1 cellular context compared by ENCODE assay signal in the genomic region with DNA sequence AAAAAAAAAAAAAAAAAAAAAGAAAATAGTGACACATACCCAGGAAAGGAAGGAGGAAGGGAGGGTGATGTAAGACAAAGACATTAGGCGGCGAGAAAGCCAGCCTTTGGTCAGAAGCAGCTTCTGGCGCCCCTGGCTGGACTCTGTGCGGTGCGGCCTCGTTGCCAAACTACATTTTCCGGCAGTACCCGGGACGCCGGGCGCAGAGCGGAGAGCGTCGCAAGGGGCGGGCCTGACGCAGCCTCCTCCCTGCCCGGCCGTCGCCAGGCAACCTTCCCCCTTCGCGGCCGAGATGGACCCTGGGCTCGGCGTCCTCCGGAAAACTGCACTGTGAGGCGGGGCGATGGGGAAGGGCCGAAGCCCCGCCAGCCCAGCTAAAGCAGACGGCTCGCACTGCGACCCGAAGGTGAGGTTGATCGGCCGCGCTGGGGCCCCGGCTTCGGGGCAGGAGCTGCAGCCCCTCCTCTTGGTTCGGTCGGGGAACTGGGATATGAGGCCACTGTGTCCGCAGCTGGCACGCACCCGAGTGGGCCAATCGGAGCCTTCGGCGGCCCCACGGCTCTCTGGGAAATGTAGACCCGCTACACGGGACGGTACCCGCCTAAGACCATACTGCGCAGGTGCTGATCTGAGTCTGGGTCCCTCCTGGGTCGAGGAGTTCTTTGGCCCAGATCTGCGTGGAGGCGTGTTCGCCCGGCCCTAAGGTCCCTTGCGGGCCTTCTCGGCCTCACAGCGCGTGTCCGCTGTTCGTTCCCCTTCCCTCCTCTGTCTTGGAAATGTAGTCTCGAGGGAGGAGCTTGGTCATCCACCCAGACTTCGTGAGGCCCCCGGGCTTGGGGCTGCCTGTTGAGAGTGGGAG.
A peak's percentile ranks its signal among the peaks of the same experiment; 100 is the strongest.
TF ChIP-seq lines count a peak whose summit lies in the region.

No MANE protein-coding gene starts in this region.

TF ChIP-seq in K562, 482 proteins besides CTCF, POLR2A, EP300 and RAD21 (continues in another document):
- TF ChIP-seq HDGF (IDR thresholded peaks at IDR 0.05) (no peak), RCOR1 (IDR thresholded peaks at IDR 0.05; ENCODE audit: borderline replicate concordance in 1 of 2, low read depth in 2 of 2, low read length in 2 of 2) (peak in 1 of 2 experiments; percentile 2; a peak in 1 of 4 replicates), ZNF408 (CRISPR knock-in tag; IDR thresholded peaks at IDR 0.05; ENCODE audit: low read depth) (no peak), NFIC (IDR thresholded peaks at IDR 0.05) (peak; percentile 33; the same call in 1 of the 2 replicates), SOX6 (IDR thresholded peaks at IDR 0.05) (0 out of 2 replicates have a peak, but pooled peaks have one; percentile 24), PTRF (tag; IDR thresholded peaks at IDR 0.05) (no peak), NR2F6 (CRISPR knock-in tag; IDR thresholded peaks at IDR 0.05) (no peak), THRAP3 (IDR thresholded peaks at IDR 0.05; ENCODE audit: borderline replicate concordance) (no peak), SAFB (IDR thresholded peaks at IDR 0.05; ENCODE audit: borderline replicate concordance, low read depth, low read length) (peak; percentile 73; the same call in 1 of the 2 replicates), ZNF76 (CRISPR knock-in tag; IDR thresholded peaks at IDR 0.05; ENCODE audit: borderline replicate concordance) (no peak), ARHGAP35 (IDR thresholded peaks at IDR 0.05; ENCODE audit: partially characterized antibody) (no peak), CCNT2 (IDR thresholded peaks at IDR 0.05; ENCODE audit: borderline replicate concordance, extremely low read depth, insufficient read length, low read depth, low read length) (no peak), RNF2 (IDR thresholded peaks at IDR 0.05) (peak; percentile 13), POLR2AphosphoS2 (IDR thresholded peaks at IDR 0.05; ENCODE audit: low read length) (peak; percentile 41; the same call in 1 of the 2 replicates), TAL1 (IDR thresholded peaks at IDR 0.05) (no peak), ZNF436 (CRISPR knock-in tag; IDR thresholded peaks at IDR 0.05) (no peak), NCOA6 (IDR thresholded peaks at IDR 0.05) (no peak), ZNF384 (IDR thresholded peaks at IDR 0.05; ENCODE audit: low read depth, low read length) (peak; percentile 92), ZBTB7A (IDR thresholded peaks at IDR 0.05; ENCODE audit: borderline replicate concordance, control insufficient read depth, low read depth, low read length) (peak; percentile 44; the same call in 1 of the 2 replicates), ZNF695 (CRISPR knock-in tag; IDR thresholded peaks at IDR 0.05) (peak; percentile 57; the same call in 1 of the 2 replicates), SRF (CRISPR knock-in tag; IDR thresholded peaks at IDR 0.05) (no peak), SETDB1 (IDR thresholded peaks at IDR 0.05; ENCODE audit: low read length) (no peak), DIDO1 (tag; IDR thresholded peaks at IDR 0.05; ENCODE audit: low read depth) (no peak), LCOR (CRISPR knock-in tag; IDR thresholded peaks at IDR 0.05) (peak; percentile 65; the same call in 1 of the 2 replicates), RBFOX2 (IDR thresholded peaks at IDR 0.05; ENCODE audit: low read depth, low read length) (peak; percentile 88), HLTF (IDR thresholded peaks at IDR 0.05) (peak; percentile 48; the same call in 1 of the 2 replicates), MYNN (IDR thresholded peaks at IDR 0.05) (peak; percentile 2; the same call in 1 of the 2 replicates), MYNN (CRISPR knock-in tag; IDR thresholded peaks at IDR 0.05) (no peak), POLR2G (IDR thresholded peaks at IDR 0.05; ENCODE audit: low read depth, low read length) (peak; percentile 88), DEAF1 (CRISPR knock-in tag; IDR thresholded peaks at IDR 0.05) (peak; percentile 55), ZNF274 (IDR thresholded peaks at IDR 0.05; ENCODE audit: borderline replicate concordance, low read depth, low read length) (no peak), SP1 (CRISPR knock-in tag; IDR thresholded peaks at IDR 0.05) (peak; percentile 94), TCFL5 (CRISPR knock-in tag; conservative IDR thresholded peaks at IDR 0.05) (no peak), ESRRA (IDR thresholded peaks at IDR 0.05; ENCODE audit: borderline replicate concordance, low read depth) (peak; percentile 43; the same call in 1 of the 2 replicates), KAT7 (CRISPR knock-in tag; IDR thresholded peaks at IDR 0.05; ENCODE audit: borderline replicate concordance) (0 out of 2 replicates have a peak, but pooled peaks have one; percentile 25), KLF13 (tag; IDR thresholded peaks at IDR 0.05; ENCODE audit: borderline replicate concordance, low read depth) (no peak), ZKSCAN3 (CRISPR knock-in tag; IDR thresholded peaks at IDR 0.05) (no peak), ILF3 (IDR thresholded peaks at IDR 0.05; ENCODE audit: borderline replicate concordance) (no peak), AFF1 (IDR thresholded peaks at IDR 0.05; ENCODE audit: low read depth in 1 of 2, partially characterized antibody in 2 of 2) (peak in 1 of 2 experiments; percentile 87), GATAD2A (IDR thresholded peaks at IDR 0.05) (no peak)
- TF ChIP-seq, protein P1, sequence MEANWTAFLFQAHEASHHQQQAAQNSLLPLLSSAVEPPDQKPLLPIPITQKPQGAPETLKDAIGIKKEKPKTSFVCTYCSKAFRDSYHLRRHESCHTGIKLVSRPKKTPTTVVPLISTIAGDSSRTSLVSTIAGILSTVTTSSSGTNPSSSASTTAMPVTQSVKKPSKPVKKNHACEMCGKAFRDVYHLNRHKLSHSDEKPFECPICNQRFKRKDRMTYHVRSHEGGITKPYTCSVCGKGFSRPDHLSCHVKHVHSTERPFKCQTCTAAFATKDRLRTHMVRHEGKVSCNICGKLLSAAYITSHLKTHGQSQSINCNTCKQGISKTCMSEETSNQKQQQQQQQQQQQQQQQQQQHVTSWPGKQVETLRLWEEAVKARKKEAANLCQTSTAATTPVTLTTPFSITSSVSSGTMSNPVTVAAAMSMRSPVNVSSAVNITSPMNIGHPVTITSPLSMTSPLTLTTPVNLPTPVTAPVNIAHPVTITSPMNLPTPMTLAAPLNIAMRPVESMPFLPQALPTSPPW (CRISPR knock-in tag; IDR thresholded peaks at IDR 0.05) = peak; percentile 76
- TF ChIP-seq, protein P2, sequence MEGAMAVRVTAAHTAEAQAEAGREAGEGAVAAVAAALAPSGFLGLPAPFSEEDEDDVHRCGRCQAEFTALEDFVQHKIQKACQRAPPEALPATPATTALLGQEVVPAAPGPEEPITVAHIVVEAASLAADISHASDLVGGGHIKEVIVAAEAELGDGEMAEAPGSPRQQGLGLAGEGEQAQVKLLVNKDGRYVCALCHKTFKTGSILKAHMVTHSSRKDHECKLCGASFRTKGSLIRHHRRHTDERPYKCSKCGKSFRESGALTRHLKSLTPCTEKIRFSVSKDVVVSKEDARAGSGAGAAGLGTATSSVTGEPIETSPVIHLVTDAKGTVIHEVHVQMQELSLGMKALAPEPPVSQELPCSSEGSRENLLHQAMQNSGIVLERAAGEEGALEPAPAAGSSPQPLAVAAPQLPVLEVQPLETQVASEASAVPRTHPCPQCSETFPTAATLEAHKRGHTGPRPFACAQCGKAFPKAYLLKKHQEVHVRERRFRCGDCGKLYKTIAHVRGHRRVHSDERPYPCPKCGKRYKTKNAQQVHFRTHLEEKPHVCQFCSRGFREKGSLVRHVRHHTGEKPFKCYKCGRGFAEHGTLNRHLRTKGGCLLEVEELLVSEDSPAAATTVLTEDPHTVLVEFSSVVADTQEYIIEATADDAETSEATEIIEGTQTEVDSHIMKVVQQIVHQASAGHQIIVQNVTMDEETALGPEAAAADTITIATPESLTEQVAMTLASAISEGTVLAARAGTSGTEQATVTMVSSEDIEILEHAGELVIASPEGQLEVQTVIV (CRISPR knock-in tag; IDR thresholded peaks at IDR 0.05; ENCODE audit: borderline replicate concordance) = 0 out of 2 replicates have a peak, but pooled peaks have one; percentile 48
- TF ChIP-seq, protein P3, sequence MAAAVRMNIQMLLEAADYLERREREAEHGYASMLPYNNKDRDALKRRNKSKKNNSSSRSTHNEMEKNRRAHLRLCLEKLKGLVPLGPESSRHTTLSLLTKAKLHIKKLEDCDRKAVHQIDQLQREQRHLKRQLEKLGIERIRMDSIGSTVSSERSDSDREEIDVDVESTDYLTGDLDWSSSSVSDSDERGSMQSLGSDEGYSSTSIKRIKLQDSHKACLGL (CRISPR knock-in tag; IDR thresholded peaks at IDR 0.05; ENCODE audit: borderline replicate concordance, poor library complexity, severe bottlenecking) = no peak
- TF ChIP-seq, protein P4, sequence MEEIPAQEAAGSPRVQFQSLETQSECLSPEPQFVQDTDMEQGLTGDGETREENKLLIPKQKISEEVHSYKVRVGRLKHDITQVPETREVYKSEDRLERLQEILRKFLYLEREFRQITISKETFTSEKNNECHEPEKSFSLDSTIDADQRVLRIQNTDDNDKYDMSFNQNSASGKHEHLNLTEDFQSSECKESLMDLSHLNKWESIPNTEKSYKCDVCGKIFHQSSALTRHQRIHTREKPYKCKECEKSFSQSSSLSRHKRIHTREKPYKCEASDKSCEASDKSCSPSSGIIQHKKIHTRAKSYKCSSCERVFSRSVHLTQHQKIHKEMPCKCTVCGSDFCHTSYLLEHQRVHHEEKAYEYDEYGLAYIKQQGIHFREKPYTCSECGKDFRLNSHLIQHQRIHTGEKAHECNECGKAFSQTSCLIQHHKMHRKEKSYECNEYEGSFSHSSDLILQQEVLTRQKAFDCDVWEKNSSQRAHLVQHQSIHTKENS (CRISPR knock-in tag; IDR thresholded peaks at IDR 0.05) = no peak
- TF ChIP-seq, protein P5, sequence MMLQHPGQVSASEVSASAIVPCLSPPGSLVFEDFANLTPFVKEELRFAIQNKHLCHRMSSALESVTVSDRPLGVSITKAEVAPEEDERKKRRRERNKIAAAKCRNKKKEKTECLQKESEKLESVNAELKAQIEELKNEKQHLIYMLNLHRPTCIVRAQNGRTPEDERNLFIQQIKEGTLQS (IDR thresholded peaks at IDR 0.05) = peak; percentile 81
- TF ChIP-seq, protein P5 (CRISPR knock-in tag; conservative IDR thresholded peaks at IDR 0.05) = peak; percentile 55; the same call in 1 of the 2 replicates
- TF ChIP-seq, protein P6, sequence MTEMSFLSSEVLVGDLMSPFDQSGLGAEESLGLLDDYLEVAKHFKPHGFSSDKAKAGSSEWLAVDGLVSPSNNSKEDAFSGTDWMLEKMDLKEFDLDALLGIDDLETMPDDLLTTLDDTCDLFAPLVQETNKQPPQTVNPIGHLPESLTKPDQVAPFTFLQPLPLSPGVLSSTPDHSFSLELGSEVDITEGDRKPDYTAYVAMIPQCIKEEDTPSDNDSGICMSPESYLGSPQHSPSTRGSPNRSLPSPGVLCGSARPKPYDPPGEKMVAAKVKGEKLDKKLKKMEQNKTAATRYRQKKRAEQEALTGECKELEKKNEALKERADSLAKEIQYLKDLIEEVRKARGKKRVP (CRISPR knock-in tag; IDR thresholded peaks at IDR 0.05) = peak; percentile 37; the same call in 1 of the 2 replicates
- TF ChIP-seq, protein P7, sequence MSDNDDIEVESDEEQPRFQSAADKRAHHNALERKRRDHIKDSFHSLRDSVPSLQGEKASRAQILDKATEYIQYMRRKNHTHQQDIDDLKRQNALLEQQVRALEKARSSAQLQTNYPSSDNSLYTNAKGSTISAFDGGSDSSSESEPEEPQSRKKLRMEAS (CRISPR knock-in tag; IDR thresholded peaks at IDR 0.05) = peak; percentile 83
